In the genomic region with DNA sequence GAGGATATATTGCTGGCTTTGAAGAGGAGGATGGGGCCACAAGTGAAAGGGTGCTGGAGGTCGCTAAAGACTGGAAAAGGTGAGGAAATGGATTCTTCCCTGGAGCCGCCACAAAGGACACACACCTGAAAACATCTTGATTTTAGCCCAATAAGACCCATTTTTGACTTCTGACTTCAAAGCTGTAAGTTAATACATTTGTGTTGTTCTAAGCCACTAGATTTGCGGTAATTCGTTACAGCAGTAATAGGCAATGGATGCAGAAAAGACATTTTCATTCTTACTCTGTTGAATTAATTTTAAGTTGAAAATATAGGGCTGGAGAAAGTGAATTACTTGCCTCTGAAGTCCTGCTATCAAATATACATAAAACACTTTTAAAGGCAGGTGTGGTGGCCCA, we compare ENCODE assay signal across 35 cellular contexts.
"Had no signal": no experiment of that assay in that cellular context is flagged by ENCODE, and none has a peak within 500 bp of the region (broad histone marks: within the 10 kb centered on the region; RNA-seq: fewer than 3 reads in every experiment).

No MANE protein-coding gene starts in this region.

- DNase-seq: Karpas-422, Kasumi-1, MG63, MM.1S, MV-4-11, NCI-H1048, NCI-H1092, NCI-H1092 treated with DMSO at 0.1 percent for 48 hours, NCI-H1105, NCI-H1105 treated with DMSO at 0.1 percent for 48 hours, NCI-H1417, NCI-H1417 treated with DMSO at 0.1 percent for 48 hours, NCI-H1436, NCI-H1436 treated with DMSO at 0.1 percent for 48 hours, NCI-H146, NCI-H1694, NCI-H1694 treated with DMSO at 0.1 percent for 48 hours, NCI-H187, NCI-H187 treated with DMSO at 0.1 percent for 48 hours, NCI-H1930, NCI-H2029, NCI-H2029 treated with DMSO at 0.1 percent for 48 hours, NCI-H2081, NCI-H2081 treated with DMSO at 0.1 percent for 48 hours, NCI-H2107, NCI-H2171, NCI-H2171 treated with DMSO at 0.1 percent for 48 hours, NCI-H2227 treated with DMSO at 0.1 percent for 48 hours, NCI-H226, NCI-H345, NCI-H446, NCI-H446 treated with DMSO at 0.1 percent for 48 hours, NCI-H510A, NCI-H510A treated with DMSO at 0.1 percent for 48 hours had no signal

- H3K4me3 ChIP-seq: MG63 had no signal

- H3K27ac ChIP-seq: KMS-11 had no signal

- H3K27me3 ChIP-seq: MG63 had no signal

- H3K36me3 ChIP-seq: MG63 had no signal

- H3K9ac ChIP-seq: KMS-11 had no signal

- H3K4me2 ChIP-seq: KMS-11 had no signal

- H3K9me3 ChIP-seq: MG63 had no signal
